Comparison of ENCODE assay signal across 9 cellular contexts in the genomic region with DNA sequence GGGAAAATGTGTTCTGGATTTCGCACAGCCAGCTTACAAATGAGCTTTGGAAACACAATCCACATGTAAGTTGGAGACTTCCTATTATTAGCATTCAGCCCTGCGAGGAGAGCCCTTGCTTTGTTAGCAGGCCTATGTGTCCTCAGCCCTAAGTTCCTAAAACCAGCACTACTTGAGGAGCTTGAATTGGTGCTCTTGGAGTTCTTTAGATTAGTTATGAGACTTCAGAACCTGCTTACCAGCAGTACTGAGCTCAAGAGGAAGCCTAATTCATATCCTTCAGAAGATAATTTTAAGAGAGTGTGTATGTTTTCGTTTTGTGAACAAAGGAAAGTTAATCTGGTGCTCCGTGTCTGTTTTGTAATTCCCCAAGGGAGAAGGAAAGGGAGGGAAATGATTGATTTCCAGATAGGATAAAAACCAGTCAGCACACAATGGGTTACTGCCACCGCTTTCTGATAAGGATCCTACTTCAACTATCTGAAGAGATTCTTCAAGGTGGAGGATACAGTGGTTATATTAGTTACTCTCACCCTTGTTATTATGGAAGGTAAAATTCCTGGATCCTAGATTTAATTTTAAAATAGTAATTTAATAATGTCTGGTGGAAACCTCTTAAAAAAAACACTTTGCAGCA. TPM values are rescaled to one million over a fixed set of nuclear protein-coding genes. Genes with fewer than 3 reads are reported as not detected.
A peak's percentile ranks its signal among the peaks of the same experiment; 100 is the strongest.
DNase-seq lines count a peak whose midpoint lies in the region; ATAC-seq and TF ChIP-seq lines count a peak whose summit lies in the region.
"Had no signal": no experiment of that assay in that cellular context is flagged by ENCODE, and none has a peak within 500 bp of the region (broad histone marks: within the 10 kb centered on the region; RNA-seq: fewer than 3 reads in every experiment).

No MANE protein-coding gene starts in this region.

- peak overlapping the region; percentile 91 for H3K27ac Mint-ChIP-seq in activated naive CD8-positive, alpha-beta T cell

- H3K4me1 Mint-ChIP-seq in activated naive CD8-positive, alpha-beta T cell (ENCODE audit: low read depth): peaks cover 87% of the 10 kb centered on the region

- H3K4me3 ChIP-seq in right lobe of liver (no peak overlapping the region), stomach smooth muscle (ENCODE audit: low read length in 2 of 2) (peak overlapping the region in 1 of 2 donors; percentile 44)

- H3K9me3 ChIP-seq in right lobe of liver: no peaks in the 10 kb centered on the region
- no peaks in the 10 kb centered on the region for H3K9me3 ChIP-seq in stomach smooth muscle (ENCODE audit: control insufficient read depth in 2 of 2, low read length in 2 of 2)

- H3K27ac ChIP-seq in right lobe of liver (peak overlapping the region in 2 of 3 donors; percentile 1 to 49), stomach smooth muscle (ENCODE audit: low read length) (peak overlapping the region; percentile 72)
- H3K27ac ChIP-seq: 22Rv1 had no signal

- H3K9me3 Mint-ChIP-seq in activated naive CD8-positive, alpha-beta T cell (ENCODE audit: low read depth): no peaks in the 10 kb centered on the region

- DNase-seq in NCI-H2107 treated with DMSO at 0.1 percent for 48 hours (lab: John Stamatoyannopoulos, UW; ENCODE audit: unreplicated experiment) (peak; percentile 26), NCI-H2107 (lab: John Stamatoyannopoulos, UW) (no peak), right lobe of liver (no peak), cerebellar cortex (ENCODE audit: low spot score) (no peak), AG20443 (ENCODE audit: low spot score) (no peak)

- intact Hi-C loops in right lobe of liver (cut with DNase I): no loop called here

- H3K27me3 ChIP-seq in right lobe of liver: no peaks in the 10 kb centered on the region
- H3K27me3 ChIP-seq in stomach smooth muscle (ENCODE audit: control insufficient read depth in 1 of 2, insufficient read depth in 2 of 2, low read length in 2 of 2): no peaks in the 10 kb centered on the region

- WGBS in right lobe of liver (ENCODE audit: insufficient coverage, low coverage, low lambda C conversion rate, missing lambda C conversion rate): 51% methylated on average over 5 of the region's 5 CpGs

- H3K4me3 Mint-ChIP-seq in activated naive CD8-positive, alpha-beta T cell: peak overlapping the region; percentile 70

- TF ChIP-seq POLR2A in right lobe of liver (IDR thresholded peaks at IDR 0.05): no peak

- no peaks in the 10 kb centered on the region for H3K27me3 Mint-ChIP-seq in activated naive CD8-positive, alpha-beta T cell

- peak overlapping the region in 1 of 2 donors; percentile 8 for H3K9ac ChIP-seq in stomach smooth muscle (ENCODE audit: low read length in 2 of 2)

- peaks cover 4% of the 10 kb centered on the region for H3K36me3 Mint-ChIP-seq in activated naive CD8-positive, alpha-beta T cell

- TF ChIP-seq CTCF in right lobe of liver (IDR thresholded peaks at IDR 0.05): no peak

- peak in 1 of 4 donors; percentile 14 for ATAC-seq in right lobe of liver
- no peak for ATAC-seq in GM18498 (IDR thresholded peaks at IDR 0.05; ENCODE audit: unreplicated experiment)

- H3K36me3 ChIP-seq in right lobe of liver (no peaks in the 10 kb centered on the region), stomach smooth muscle (ENCODE audit: control insufficient read depth in 2 of 2, insufficient read depth in 2 of 2, low read length in 2 of 2) (no peaks in the 10 kb centered on the region)

- peaks cover 0 to 74% (median 24%) of the 10 kb centered on the region in 4 donors for H3K4me1 ChIP-seq in right lobe of liver
- H3K4me1 ChIP-seq in stomach smooth muscle (ENCODE audit: control insufficient read depth, insufficient read depth, low read length): peaks cover 42% of the 10 kb centered on the region

RNA-seq across cellular contexts. Expression of gene PIK3R1, which starts 35.2 kb away (rescaled TPM):
- 100 to 1,000 TPM in 2 of 6 experiments, 10 to 100 TPM in 4; 36.3 to 173 (median 72.8) TPM for total RNA-seq in right lobe of liver
